In genomic region chr14:49633650-49634546, GRCh38 we compare ENCODE assay signal across 8 cellular contexts. TPM values are rescaled to one million over a fixed set of nuclear protein-coding genes. Genes with fewer than 3 reads are reported as not detected.
DNase-seq lines count a peak whose midpoint lies in the region; ATAC-seq and TF ChIP-seq lines count a peak whose summit lies in the region.

No MANE protein-coding gene starts in this region.

- H3K27ac Mint-ChIP-seq in activated T-helper 1 cell treated with anti-CD3 and anti-CD28 coated beads, Interleukin-12 subunit alpha, Interleukin-12 subunit beta, Interleukin-2, Interleukin-4 antibody, amounts not matched to agents 30 ng/mL and 10 ng/mL and 1 ng/mL, durations not matched to agents 14 hours and 24 hours and 36 hours, result peak overlapping the region; percentile 96
- H3K27ac Mint-ChIP-seq in natural killer cell, result peak overlapping the region; percentile 96

- H2AFZ ChIP-seq in GM23248, result peak overlapping the region; percentile 87
- peak overlapping the region; percentile 52; the same call in 1 of the 2 replicates for H2AFZ ChIP-seq in Karpas-422 (ENCODE audit: low read length)
- H2AFZ ChIP-seq in fibroblast of lung (ENCODE audit: low read length), result peak overlapping the region; percentile 87

- H3K79me2 ChIP-seq in GM23248 (ENCODE audit: insufficient read depth) (peaks cover 86% of the 10 kb centered on the region), Karpas-422 (ENCODE audit: low read length) (peaks cover 96% of the 10 kb centered on the region), fibroblast of lung (ENCODE audit: control insufficient read depth, insufficient read depth, low read length) (peaks cover 56% of the 10 kb centered on the region)

- DNase-seq in EL, result peak; percentile 96
- peak; percentile 98 for DNase-seq in GM23248
- DNase-seq in Karpas-422, result peak; percentile 98
- peak; percentile 94 to 97 (median 94) for DNase-seq in Peyer's patch
- DNase-seq in activated T-helper 1 cell treated with anti-CD3 and anti-CD28 coated beads, Interleukin-12 subunit alpha, Interleukin-12 subunit beta, Interleukin-2, Interleukin-4 antibody, amounts not matched to agents 30 ng/mL and 10 ng/mL and 1 ng/mL, durations not matched to agents 14 hours and 24 hours and 36 hours (ENCODE audit: low spot score), result peak; percentile 93
- DNase-seq in fibroblast of lung (ENCODE audit: low read depth in 2 of 2), result peak; percentile 95
- DNase-seq in natural killer cell, result peak; percentile 91
- DNase-seq in stimulated activated naive CD4-positive, alpha-beta T cell (lab: John Stamatoyannopoulos, UW), result peak; percentile 85 to 92 (median 90)

- no peaks in the 10 kb centered on the region for H3K9me2 ChIP-seq in GM23248 (ENCODE audit: insufficient read depth)
- no peaks in the 10 kb centered on the region for H3K9me2 ChIP-seq in Karpas-422 (replicated peaks; ENCODE audit: insufficient read depth, low read length)

- H3K4me3 Mint-ChIP-seq in activated T-helper 1 cell treated with anti-CD3 and anti-CD28 coated beads, Interleukin-12 subunit alpha, Interleukin-12 subunit beta, Interleukin-2, Interleukin-4 antibody, amounts not matched to agents 30 ng/mL and 10 ng/mL and 1 ng/mL, durations not matched to agents 14 hours and 24 hours and 36 hours, result peak overlapping the region; percentile 93
- peak overlapping the region; percentile 97 for H3K4me3 Mint-ChIP-seq in natural killer cell

- peak overlapping the region; percentile 80 for H3K4me2 ChIP-seq in GM23248 (ENCODE audit: unreplicated experiment)
- H3K4me2 ChIP-seq in Karpas-422 (ENCODE audit: low read depth, low read length, poor library complexity, severe bottlenecking), result peak overlapping the region; percentile 95
- peak overlapping the region; percentile 79 for H3K4me2 ChIP-seq in fibroblast of lung (ENCODE audit: extremely low read depth, insufficient read depth, low read length)

- 0 to 2% methylated on average over 62 to 83 of the region's 99 CpGs for WGBS in GM23248 (ENCODE audit: low coverage in 1 of 2, low lambda C conversion rate in 2 of 2, missing lambda C conversion rate in 2 of 2), 2 experiments

- no peaks in the 10 kb centered on the region for H3K27me3 Mint-ChIP-seq in activated T-helper 1 cell treated with anti-CD3 and anti-CD28 coated beads, Interleukin-12 subunit alpha, Interleukin-12 subunit beta, Interleukin-2, Interleukin-4 antibody, amounts not matched to agents 30 ng/mL and 10 ng/mL and 1 ng/mL, durations not matched to agents 14 hours and 24 hours and 36 hours (ENCODE audit: insufficient read depth)
- H3K27me3 Mint-ChIP-seq in natural killer cell (ENCODE audit: low read depth in 2 of 2), result no peaks in the 10 kb centered on the region

- H3K27ac ChIP-seq in GM23248 (peak overlapping the region; percentile 90), Karpas-422 (ENCODE audit: low read length) (peak overlapping the region; percentile 90), Peyer's patch (peak overlapping the region; percentile 92 to 99 (median 97)), fibroblast of lung (ENCODE audit: insufficient read depth, low read length) (peak overlapping the region; percentile 85)

- H3K27me3 ChIP-seq in GM23248 (replicated peaks; ENCODE audit: insufficient read depth) (no peaks in the 10 kb centered on the region), Karpas-422 (ENCODE audit: low read length) (no peaks in the 10 kb centered on the region), Peyer's patch (no peaks in the 10 kb centered on the region), fibroblast of lung (ENCODE audit: control insufficient read depth, insufficient read depth, low read length) (no peaks in the 10 kb centered on the region)

- H3K9ac ChIP-seq in GM23248 (peak overlapping the region; percentile 90), Karpas-422 (ENCODE audit: low read length) (peak overlapping the region; percentile 97), fibroblast of lung (ENCODE audit: insufficient read depth, low read length) (peak overlapping the region; percentile 91)

- no peaks in the 10 kb centered on the region for H4K20me1 ChIP-seq in GM23248 (ENCODE audit: insufficient read depth)
- H4K20me1 ChIP-seq in Karpas-422 (ENCODE audit: insufficient read depth, low read depth, low read length), result peaks cover 26% of the 10 kb centered on the region
- no peaks in the 10 kb centered on the region for H4K20me1 ChIP-seq in fibroblast of lung (ENCODE audit: control insufficient read depth, extremely low read depth, insufficient read depth, low read length)

- H3K36me3 ChIP-seq in GM23248 (ENCODE audit: low read depth) (peaks cover 4% of the 10 kb centered on the region; the same call in 1 of the 2 replicates), Karpas-422 (ENCODE audit: insufficient read depth, low read length) (peaks cover 36% of the 10 kb centered on the region), Peyer's patch (no peaks in the 10 kb centered on the region), fibroblast of lung (ENCODE audit: control insufficient read depth, insufficient read depth, low read length) (peaks cover 4% of the 10 kb centered on the region)

- H3K36me3 Mint-ChIP-seq in activated T-helper 1 cell treated with anti-CD3 and anti-CD28 coated beads, Interleukin-12 subunit alpha, Interleukin-12 subunit beta, Interleukin-2, Interleukin-4 antibody, amounts not matched to agents 30 ng/mL and 10 ng/mL and 1 ng/mL, durations not matched to agents 14 hours and 24 hours and 36 hours (ENCODE audit: low read depth), result peaks cover 21% of the 10 kb centered on the region
- peaks cover 6% of the 10 kb centered on the region for H3K36me3 Mint-ChIP-seq in natural killer cell

- H3K9me3 Mint-ChIP-seq in activated T-helper 1 cell treated with anti-CD3 and anti-CD28 coated beads, Interleukin-12 subunit alpha, Interleukin-12 subunit beta, Interleukin-2, Interleukin-4 antibody, amounts not matched to agents 30 ng/mL and 10 ng/mL and 1 ng/mL, durations not matched to agents 14 hours and 24 hours and 36 hours, result no peaks in the 10 kb centered on the region
- no peaks in the 10 kb centered on the region for H3K9me3 Mint-ChIP-seq in natural killer cell

- intact Hi-C loops in activated T-helper 1 cell treated with anti-CD3 and anti-CD28 coated beads, Interleukin-12 subunit alpha, Interleukin-12 subunit beta, Interleukin-2, Interleukin-4 antibody, amounts not matched to agents 30 ng/mL and 10 ng/mL and 1 ng/mL, durations not matched to agents 14 hours and 24 hours and 36 hours (cut with micrococcal nuclease), result loop anchor here (1.0 to 5.0 kb wide), 8 partner anchors 14 to 898 kb away; partner anchors contain the start of genes KLHDC2, LRR1, MAP4K5 and MGAT2
- intact Hi-C loops in natural killer cell (cut with micrococcal nuclease), result loop anchor here (1.0 to 10.0 kb wide), 7 partner anchors 14 to 591 kb away; partner anchors contain the start of genes KLHDC2, MGAT2, NEMF and RPL36AL

- peak; percentile 80 to 84 for TF ChIP-seq POLR2A in Peyer's patch (IDR thresholded peaks at IDR 0.05)

- H3K4me1 Mint-ChIP-seq in activated T-helper 1 cell treated with anti-CD3 and anti-CD28 coated beads, Interleukin-12 subunit alpha, Interleukin-12 subunit beta, Interleukin-2, Interleukin-4 antibody, amounts not matched to agents 30 ng/mL and 10 ng/mL and 1 ng/mL, durations not matched to agents 14 hours and 24 hours and 36 hours (ENCODE audit: low read depth), result peaks cover 39% of the 10 kb centered on the region
- H3K4me1 Mint-ChIP-seq in natural killer cell, result peaks cover 31 to 44% of the 10 kb centered on the region in 2 donors

- TF ChIP-seq CTCF in Peyer's patch (IDR thresholded peaks at IDR 0.05), result peak; percentile 63 to 93 (median 80)
- peak; percentile 51 to 61 for TF ChIP-seq CTCF in fibroblast of lung (conservative IDR thresholded peaks at IDR 0.05 in 1 of 2, IDR thresholded peaks at IDR 0.05 in 1 of 2; ENCODE audit: low read depth in 1 of 2, low read length in 2 of 2)
- TF ChIP-seq CTCF in natural killer cell (IDR thresholded peaks at IDR 0.05), result peak; percentile 89

- H3K4me1 ChIP-seq in GM23248 (ENCODE audit: insufficient read depth) (peaks cover 21% of the 10 kb centered on the region), Karpas-422 (ENCODE audit: low read length) (peaks cover 46% of the 10 kb centered on the region), Peyer's patch (peaks cover 0 to 24% (median 13%) of the 10 kb centered on the region in 4 donors), fibroblast of lung (ENCODE audit: control insufficient read depth, extremely low read depth, insufficient read depth, low read length) (peaks cover 2% of the 10 kb centered on the region)

- in situ Hi-C loops in GM23248 (cut with MboI), result loop anchor here (10.0 kb wide), 1 partner anchor 131 kb away; the partner anchor contains the start of gene KLHDC2

- peaks cover 11% of the 10 kb centered on the region for H3F3A ChIP-seq in GM23248 (ENCODE audit: insufficient read depth)

- H3K9me3 ChIP-seq in GM23248 (ENCODE audit: low read depth) (no peaks in the 10 kb centered on the region), Karpas-422 (ENCODE audit: low read length) (no peaks in the 10 kb centered on the region), Peyer's patch (no peaks in the 10 kb centered on the region), fibroblast of lung (ENCODE audit: control insufficient read depth, insufficient read depth, low read depth, low read length) (no peaks in the 10 kb centered on the region)

- H3K4me3 ChIP-seq in GM23248 (peak overlapping the region; percentile 83), Karpas-422 (ENCODE audit: low read length) (peak overlapping the region; percentile 88), Peyer's patch (peak overlapping the region; percentile 82 to 96 (median 86)), fibroblast of lung (replicated peaks in 1 of 4; ENCODE audit: control extremely low read depth in 1 of 4, insufficient read depth in 1 of 4, low read depth in 3 of 4, low read length in 4 of 4) (peak overlapping the region; percentile 89 to 99 (median 94))

- ATAC-seq in natural killer cell, result peak; percentile 84 to 95 (median 84)

RNA-seq across cellular contexts. Expression of gene DNAAF2, which starts 1.1 kb away (rescaled TPM):
- total RNA-seq in GM23248 (2014; rRNA removed; shearing (Covaris generic)), result 11.0 and 11.1 TPM in 2 replicates
- polyA plus RNA-seq in GM23248 (2016; fragmentation: Nextera tagmentation; extraction: Ambion mirVana), result 11.1 and 12.8 TPM in 2 replicates
- 23.1 and 29.7 TPM in 2 replicates for total RNA-seq in Karpas-422 (2014; rRNA removed; shearing (Covaris generic); ENCODE audit: low replicate concordance)
- 10 to 100 TPM; 10.7 to 17.4 (median 16.3) TPM for total RNA-seq in Peyer's patch
- 12.8 and 12.9 TPM in 2 replicates for total RNA-seq in activated T-helper 1 cell treated with anti-CD3 and anti-CD28 coated beads, Interleukin-12 subunit alpha, Interleukin-12 subunit beta, Interleukin-2, Interleukin-4 antibody, amounts not matched to agents 30 ng/mL and 10 ng/mL and 1 ng/mL, durations not matched to agents 14 hours and 24 hours and 36 hours
- total RNA-seq in fibroblast of lung, result 9.1 and 10.3 TPM in 2 replicates
- polyA plus RNA-seq in fibroblast of lung, result 6.1 and 6.5 TPM in 2 replicates
- 4.2 and 5.3 TPM in 2 replicates for polyA plus RNA-seq in fibroblast of lung (2012)
- 0.12 and 0.15 TPM in 2 replicates for polyA minus RNA-seq in fibroblast of lung (ENCODE audit: low replicate concordance)
- 10 to 100 TPM; 10.5 to 16.2 (median 11.4) TPM for total RNA-seq in natural killer cell

RNA-seq across cellular contexts. Expression of gene MGAT2, which starts 13.3 kb away (rescaled TPM):
- 92.9 and 105 TPM in 2 replicates for total RNA-seq in GM23248 (2014; rRNA removed; shearing (Covaris generic))
- polyA plus RNA-seq in GM23248 (2016; fragmentation: Nextera tagmentation; extraction: Ambion mirVana) (40.2 and 41.9 TPM in 2 replicates), fibroblast of lung (55.7 and 64.5 TPM in 2 replicates)
- 74.0 and 82.5 TPM in 2 replicates for total RNA-seq in Karpas-422 (2014; rRNA removed; shearing (Covaris generic); ENCODE audit: low replicate concordance)
- total RNA-seq in Peyer's patch (10 to 100 TPM; 12.4 to 76.4 (median 39.6) TPM), fibroblast of lung (50.3 and 60.4 TPM in 2 replicates), natural killer cell (10 to 100 TPM; 29.9 to 34.8 (median 33.8) TPM)
- 57.5 and 58.3 TPM in 2 replicates for total RNA-seq in activated T-helper 1 cell treated with anti-CD3 and anti-CD28 coated beads, Interleukin-12 subunit alpha, Interleukin-12 subunit beta, Interleukin-2, Interleukin-4 antibody, amounts not matched to agents 30 ng/mL and 10 ng/mL and 1 ng/mL, durations not matched to agents 14 hours and 24 hours and 36 hours
- polyA plus RNA-seq in fibroblast of lung (2012), result 40.0 and 57.4 TPM in 2 replicates
- 12.6 and 16.0 TPM in 2 replicates for polyA minus RNA-seq in fibroblast of lung (ENCODE audit: low replicate concordance)

RNA-seq across cellular contexts. Expression of gene RPL36AL, which starts 13.5 kb away (rescaled TPM):
- 89.8 and 92.5 TPM in 2 replicates for total RNA-seq in GM23248 (2014; rRNA removed; shearing (Covaris generic))
- polyA plus RNA-seq in GM23248 (2016; fragmentation: Nextera tagmentation; extraction: Ambion mirVana) (240 and 253 TPM in 2 replicates), fibroblast of lung (383 and 523 TPM in 2 replicates)
- total RNA-seq in Karpas-422 (2014; rRNA removed; shearing (Covaris generic); ENCODE audit: low replicate concordance), result 396 and 770 TPM in 2 replicates
- total RNA-seq in Peyer's patch (100 to 1,000 TPM; 117 to 225 (median 169) TPM), fibroblast of lung (281 and 528 TPM in 2 replicates), natural killer cell (100 to 1,000 TPM; 126 to 166 (median 150) TPM)
- total RNA-seq in activated T-helper 1 cell treated with anti-CD3 and anti-CD28 coated beads, Interleukin-12 subunit alpha, Interleukin-12 subunit beta, Interleukin-2, Interleukin-4 antibody, amounts not matched to agents 30 ng/mL and 10 ng/mL and 1 ng/mL, durations not matched to agents 14 hours and 24 hours and 36 hours, result 224 and 237 TPM in 2 replicates
- 481 and 552 TPM in 2 replicates for polyA plus RNA-seq in fibroblast of lung (2012)
- 0.52 and 11.9 TPM in 2 replicates for polyA minus RNA-seq in fibroblast of lung (ENCODE audit: low replicate concordance)

RNA-seq across cellular contexts. Expression of gene LRR1, which starts 35.2 kb away (rescaled TPM):
- total RNA-seq in GM23248 (2014; rRNA removed; shearing (Covaris generic)), result 9.6 and 12.0 TPM in 2 replicates
- polyA plus RNA-seq in GM23248 (2016; fragmentation: Nextera tagmentation; extraction: Ambion mirVana) (14.6 and 17.5 TPM in 2 replicates), fibroblast of lung (10.9 and 26.0 TPM in 2 replicates)
- 62.1 and 75.1 TPM in 2 replicates for total RNA-seq in Karpas-422 (2014; rRNA removed; shearing (Covaris generic); ENCODE audit: low replicate concordance)
- total RNA-seq in Peyer's patch (10 to 100 TPM; 16.3 to 20.7 (median 18.3) TPM), fibroblast of lung (9.5 and 10.7 TPM in 2 replicates), natural killer cell (10 to 100 TPM in 1 of 3 donors, 1 to 10 TPM in 2; 8.1 to 11.7 (median 8.7) TPM)
- 45.1 and 46.7 TPM in 2 replicates for total RNA-seq in activated T-helper 1 cell treated with anti-CD3 and anti-CD28 coated beads, Interleukin-12 subunit alpha, Interleukin-12 subunit beta, Interleukin-2, Interleukin-4 antibody, amounts not matched to agents 30 ng/mL and 10 ng/mL and 1 ng/mL, durations not matched to agents 14 hours and 24 hours and 36 hours
- polyA plus RNA-seq in fibroblast of lung (2012), result 11.3 and 29.8 TPM in 2 replicates
- polyA minus RNA-seq in fibroblast of lung (ENCODE audit: low replicate concordance), result 1.0 and 4.0 TPM in 2 replicates

RNA-seq across cellular contexts. Expression of gene RPS29, which starts 47.7 kb away (rescaled TPM):
- 2,075 and 5,928 TPM in 2 replicates for total RNA-seq in GM23248 (2014; rRNA removed; shearing (Covaris generic))
- polyA plus RNA-seq in GM23248 (2016; fragmentation: Nextera tagmentation; extraction: Ambion mirVana), result 980 and 1,000 TPM in 2 replicates
- total RNA-seq in Karpas-422 (2014; rRNA removed; shearing (Covaris generic); ENCODE audit: low replicate concordance), result 4,193 and 11,491 TPM in 2 replicates
- total RNA-seq in Peyer's patch, result 1,000 to 10,000 TPM; 1,474 to 8,142 (median 3,050) TPM
- 1,860 and 1,913 TPM in 2 replicates for total RNA-seq in activated T-helper 1 cell treated with anti-CD3 and anti-CD28 coated beads, Interleukin-12 subunit alpha, Interleukin-12 subunit beta, Interleukin-2, Interleukin-4 antibody, amounts not matched to agents 30 ng/mL and 10 ng/mL and 1 ng/mL, durations not matched to agents 14 hours and 24 hours and 36 hours
- 1,182 and 1,369 TPM in 2 replicates for total RNA-seq in fibroblast of lung
- polyA plus RNA-seq in fibroblast of lung, result 6,852 and 7,256 TPM in 2 replicates
- polyA plus RNA-seq in fibroblast of lung (2012), result 4,212 and 4,641 TPM in 2 replicates
- 872 and 1,088 TPM in 2 replicates for polyA minus RNA-seq in fibroblast of lung (ENCODE audit: low replicate concordance)
- total RNA-seq in natural killer cell, result 1,000 to 10,000 TPM; 1,124 to 1,711 (median 1,654) TPM

Comparison
In these comparisons a context has a peak if more than half of its experiments do, and no peak if none do; other contexts are left out.
1. Peak in every context shown above with its lines: DNase-seq, ATAC-seq, H3K4me3 ChIP-seq and H3K27ac ChIP-seq.